ENCODE assay signal across 8 cellular contexts in the genomic region with DNA sequence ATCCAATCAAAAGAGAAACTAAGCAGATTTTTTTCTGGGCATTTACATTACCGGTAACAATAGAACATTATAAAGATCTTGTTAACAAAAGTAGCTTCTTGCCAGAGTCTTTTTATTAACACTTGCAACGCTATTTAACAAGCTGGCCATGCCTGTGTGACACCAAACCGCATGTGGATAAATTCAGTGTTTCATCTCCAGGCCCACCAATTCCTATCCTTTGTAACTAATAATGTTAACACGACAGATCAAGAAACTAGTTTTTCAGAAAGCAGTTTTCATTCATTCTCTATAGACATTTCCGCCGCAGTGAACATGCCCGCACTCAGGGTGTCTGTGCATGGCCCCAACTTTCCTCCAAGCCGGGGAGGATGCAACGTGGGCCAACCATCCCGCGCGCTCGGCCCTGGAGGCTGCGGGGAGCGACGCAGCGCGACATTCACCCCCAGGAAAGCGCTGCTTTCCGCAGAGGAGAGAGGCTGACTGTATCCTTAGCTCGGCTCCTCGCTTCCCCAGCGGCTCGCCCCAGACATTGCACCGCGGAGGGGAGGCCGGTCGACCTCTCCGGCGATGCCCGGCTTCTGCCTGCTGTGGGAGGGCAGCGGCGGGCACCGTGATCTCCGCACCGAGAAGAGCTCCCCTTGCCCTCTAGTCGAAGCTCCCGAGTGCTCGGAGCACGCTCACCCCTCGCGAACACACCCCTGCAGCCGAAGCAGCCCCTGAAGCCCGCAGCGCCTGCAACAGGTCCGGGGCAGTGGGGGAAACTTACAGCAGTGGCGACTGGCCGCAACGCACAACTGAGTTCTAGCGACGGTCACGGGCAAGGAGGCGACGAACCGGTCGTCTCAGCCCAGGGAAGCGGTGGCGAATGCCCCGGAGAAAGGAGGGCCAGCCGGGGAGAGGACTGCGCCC. TPM values are rescaled to one million over a fixed set of nuclear protein-coding genes. Genes with fewer than 3 reads are reported as not detected.
DNase-seq lines count a peak whose midpoint lies in the region; ATAC-seq, FAIRE-seq and TF ChIP-seq lines count a peak whose summit lies in the region.

No MANE protein-coding gene starts in this region.

- TF ChIP-seq CTCF in brain (conservative IDR thresholded peaks at IDR 0.05): no peak

- no peaks in the 10 kb centered on the region for H3K36me3 ChIP-seq in CD4-positive, CD25-positive, alpha-beta regulatory T cell (ENCODE audit: control insufficient read depth, insufficient read depth, low read length)

- peak; percentile 26 to 32 for ATAC-seq in CD4-positive, CD25-positive, alpha-beta regulatory T cell (ENCODE audit: low read depth in 2 of 2)
- ATAC-seq in GM19455 (IDR thresholded peaks at IDR 0.05; ENCODE audit: unreplicated experiment) (peak; percentile 28), HG03565 (IDR thresholded peaks at IDR 0.05; ENCODE audit: unreplicated experiment) (peak; percentile 5), T-cell (replicated peaks in 1 of 4) (peak; percentile 32 to 43 (median 40))

- H3K4me3 Mint-ChIP-seq in CD4-positive, CD25-positive, alpha-beta regulatory T cell: peak overlapping the region; percentile 28 to 90 (median 88)
- H3K4me3 Mint-ChIP-seq in T-cell (peak overlapping the region; percentile 83 to 91 (median 87)), brain (peak overlapping the region; percentile 85 to 96 (median 92)), immature natural killer cell (peak overlapping the region; percentile 88 to 96 (median 94))

- peak in 2 of 3 donors; percentile 21 to 34 for DNase-seq in CD4-positive, CD25-positive, alpha-beta regulatory T cell
- DNase-seq in T-cell (peak in 23 of 34 experiments; percentile 2 to 52 (median 22)), immature natural killer cell (peak; percentile 29 to 54 (median 36)), RCC 7860 (ENCODE audit: low spot score) (no peak)
- peak; percentile 35 for DNase-seq in stimulated activated CD4-positive, alpha-beta T cell treated with anti-CD3 and anti-CD28 coated beads, Interleukin-1b, Interleukin-23, amount 100 ng/mL, for 48 hours

- H3K36me3 Mint-ChIP-seq in CD4-positive, CD25-positive, alpha-beta regulatory T cell: no peaks in the 10 kb centered on the region
- peaks cover 5% of the 10 kb centered on the region for H3K36me3 Mint-ChIP-seq in T-cell
- H3K36me3 Mint-ChIP-seq in brain: peaks cover 32% of the 10 kb centered on the region
- H3K36me3 Mint-ChIP-seq in immature natural killer cell: peaks cover 0 to 13% (median 8%) of the 10 kb centered on the region in 3 donors

- POLR2A ChIA-PET in T-cell (lab: Charles Lee): interaction anchor here in 1 of 2 donors (0.6 to 1.0 kb wide), 3 partner anchors 9 to 70 kb away, joined by 3 to 8 read pairs (median 4); no protein-coding TSS in a partner anchor

- H3K27ac ChIP-seq in CD4-positive, CD25-positive, alpha-beta regulatory T cell (ENCODE audit: insufficient read depth, low read length, poor library complexity, severe bottlenecking): no peak overlapping the region

- H3K9me3 ChIP-seq in CD4-positive, CD25-positive, alpha-beta regulatory T cell (ENCODE audit: control insufficient read depth in 2 of 2, low read length in 2 of 2): no peaks in the 10 kb centered on the region

- peak overlapping the region; percentile 66 for H3K4me3 ChIP-seq in CD4-positive, CD25-positive, alpha-beta regulatory T cell (ENCODE audit: low read depth, low read length)

- CTCF ChIA-PET in T-cell (lab: Charles Lee): interaction anchor here (0.7 to 2.0 kb wide), 9 partner anchors 8 to 697 kb away, joined by 3 to 9 read pairs (median 3); no protein-coding TSS in a partner anchor

- FAIRE-seq in RCC 7860 (lab: Jason Lieb, UNC): no peak

- peaks cover 69% of the 10 kb centered on the region for H3K27me3 Mint-ChIP-seq in CD4-positive, CD25-positive, alpha-beta regulatory T cell
- H3K27me3 Mint-ChIP-seq in T-cell (peaks cover 8 to 16% of the 10 kb centered on the region in 2 donors), brain (peaks cover 26% of the 10 kb centered on the region), immature natural killer cell (ENCODE audit: low read depth in 3 of 3) (peaks cover 4 to 20% (median 14%) of the 10 kb centered on the region in 3 donors)

- peaks cover 7 to 28% (median 18%) of the 10 kb centered on the region in 4 donors for H3K4me1 Mint-ChIP-seq in CD4-positive, CD25-positive, alpha-beta regulatory T cell
- H3K4me1 Mint-ChIP-seq in T-cell: peaks cover 28 to 38% (median 31%) of the 10 kb centered on the region in 3 donors
- H3K4me1 Mint-ChIP-seq in brain: peaks cover 76% of the 10 kb centered on the region
- H3K4me1 Mint-ChIP-seq in immature natural killer cell: peaks cover 37 to 40% of the 10 kb centered on the region in 2 donors

- H3K4me1 ChIP-seq in CD4-positive, CD25-positive, alpha-beta regulatory T cell (ENCODE audit: control insufficient read depth, insufficient read depth, low read length, poor library complexity, severe bottlenecking): peaks cover 27% of the 10 kb centered on the region

- peaks cover 39% of the 10 kb centered on the region for H3K27me3 ChIP-seq in CD4-positive, CD25-positive, alpha-beta regulatory T cell (ENCODE audit: control insufficient read depth, insufficient read depth, low read length)

- H3K9me3 Mint-ChIP-seq in CD4-positive, CD25-positive, alpha-beta regulatory T cell: no peaks in the 10 kb centered on the region
- H3K9me3 Mint-ChIP-seq in T-cell (no peaks in the 10 kb centered on the region), brain (peaks cover 0 to 4% (median 0%) of the 10 kb centered on the region in 5 experiments), immature natural killer cell (no peaks in the 10 kb centered on the region)

- H3K27ac Mint-ChIP-seq in CD4-positive, CD25-positive, alpha-beta regulatory T cell: no peak overlapping the region
- H3K27ac Mint-ChIP-seq in T-cell (peak overlapping the region in 1 of 2 donors; percentile 34), brain (peak overlapping the region; percentile 84 to 99 (median 94)), immature natural killer cell (peak overlapping the region; percentile 54 to 97 (median 90))

RNA-seq across cellular contexts. Expression of gene ENC1, which starts 0.7 kb away (rescaled TPM):
- 6.8 TPM for total RNA-seq in CD4-positive, CD25-positive, alpha-beta regulatory T cell
- polyA plus RNA-seq in CD4-positive, CD25-positive, alpha-beta regulatory T cell: under 1 TPM in 3 of 4 donors, not detected in 1; 0.10 to 0.69 (median 0.26) TPM
- 10 to 100 TPM in 2 of 5 donors, 1 to 10 TPM in 2, under 1 TPM in 1; 0.70 to 21.0 (median 2.7) TPM for total RNA-seq in T-cell
- 156 TPM for polyA plus RNA-seq in brain (ENCODE audit: insufficient read depth, low read depth, low replicate concordance)
- 10 to 100 TPM in 2 of 3 donors, 1 to 10 TPM in 1; 5.4 to 17.2 (median 12.7) TPM for polyA plus RNA-seq in immature natural killer cell

RNA-seq across cellular contexts. Expression of gene HEXB, which starts 45.2 kb away (rescaled TPM):
- 41.9 TPM for total RNA-seq in CD4-positive, CD25-positive, alpha-beta regulatory T cell
- 100 to 1,000 TPM; 102 to 128 (median 120) TPM for polyA plus RNA-seq in CD4-positive, CD25-positive, alpha-beta regulatory T cell
- total RNA-seq in T-cell: 10 to 100 TPM; 32.5 to 52.0 (median 44.0) TPM
- polyA plus RNA-seq in brain (ENCODE audit: insufficient read depth, low read depth, low replicate concordance) (33.4 TPM), immature natural killer cell (100 to 1,000 TPM; 122 to 199 (median 128) TPM)

Comparison
In these comparisons a context has a peak if more than half of its experiments do, and no peak if none do; other contexts are left out.
1. H3K27ac Mint-ChIP-seq: peak in brain (5 of 5) and immature natural killer cell (6 of 6); none in CD4-positive, CD25-positive, alpha-beta regulatory T cell (0 of 3).
2. Peak in every context shown above with its lines, with median percentiles within 50 percentile points of each other: ATAC-seq and H3K4me3 Mint-ChIP-seq.